23 cellular contexts compared by ENCODE assay signal in genomic region chr12:15726757-15727112, GRCh38.
A peak's percentile ranks its signal among the peaks of the same experiment; 100 is the strongest.
DNase-seq lines count a peak whose midpoint lies in the region; ATAC-seq and TF ChIP-seq lines count a peak whose summit lies in the region.
"Had no signal": no experiment of that assay in that cellular context is flagged by ENCODE, and none has a peak within 500 bp of the region (broad histone marks: within the 10 kb centered on the region; RNA-seq: fewer than 3 reads in every experiment).

No MANE protein-coding gene starts in this region.

- 23 to 26% methylated on average over 1 of the region's 1 CpG for WGBS in gastroesophageal sphincter (ENCODE audit: low coverage in 1 of 2), 2 donors

- H3K4me3 ChIP-seq in left ventricle myocardium inferior (no peak overlapping the region), gastroesophageal sphincter (no peak overlapping the region), rectal smooth muscle tissue (ENCODE audit: low read length) (no peak overlapping the region)
- H3K4me3 ChIP-seq: lung, right lobe of liver had no signal

- TF ChIP-seq CTCF in left ventricle myocardium inferior (IDR thresholded peaks at IDR 0.05; ENCODE audit: borderline replicate concordance) (no peak), gastroesophageal sphincter (IDR thresholded peaks at IDR 0.05) (no peak), foreskin keratinocyte (conservative IDR thresholded peaks at IDR 0.05) (no peak)

- H3K36me3 ChIP-seq in left ventricle myocardium inferior: no peaks in the 10 kb centered on the region
- H3K36me3 ChIP-seq in gastroesophageal sphincter: no peaks in the 10 kb centered on the region
- H3K36me3 ChIP-seq in rectal smooth muscle tissue (ENCODE audit: control insufficient read depth, insufficient read depth, low read length): no peaks in the 10 kb centered on the region
- H3K36me3 ChIP-seq: BE2C, right lobe of liver had no signal

- ATAC-seq in Right ventricle myocardium inferior (no peak), gastroesophageal sphincter (no peak), foreskin keratinocyte (no peak)

- no peak for TF ChIP-seq EP300 in gastroesophageal sphincter (IDR thresholded peaks at IDR 0.05)

- H3K9ac ChIP-seq in rectal smooth muscle tissue (ENCODE audit: low read length): no peak overlapping the region

- H3K9me3 ChIP-seq in left ventricle myocardium inferior (replicated peaks): no peaks in the 10 kb centered on the region
- no peaks in the 10 kb centered on the region for H3K9me3 ChIP-seq in gastroesophageal sphincter
- H3K9me3 ChIP-seq: BE2C, right lobe of liver had no signal

- H3K27me3 ChIP-seq in left ventricle myocardium inferior (ENCODE audit: low read depth): no peaks in the 10 kb centered on the region
- no peaks in the 10 kb centered on the region for H3K27me3 ChIP-seq in gastroesophageal sphincter
- no peaks in the 10 kb centered on the region for H3K27me3 ChIP-seq in rectal smooth muscle tissue (ENCODE audit: control insufficient read depth, insufficient read depth, low read length)
- H3K27me3 ChIP-seq in foreskin keratinocyte: no peaks in the 10 kb centered on the region
- H3K27me3 ChIP-seq: dorsolateral prefrontal cortex, right lobe of liver had no signal

- intact Hi-C loops in left ventricle myocardium inferior (cut with micrococcal nuclease): no loop called here
- intact Hi-C loops in Right ventricle myocardium inferior (cut with DNase I): no loop called here

- TF ChIP-seq POLR2A in gastroesophageal sphincter (IDR thresholded peaks at IDR 0.05): no peak

- H3K4me1 ChIP-seq in left ventricle myocardium inferior (peaks cover 10% of the 10 kb centered on the region), gastroesophageal sphincter (peaks cover 0 to 25% (median 0%) of the 10 kb centered on the region in 3 donors), rectal smooth muscle tissue (ENCODE audit: control insufficient read depth, insufficient read depth, low read length) (peaks cover 14% of the 10 kb centered on the region), foreskin keratinocyte (no peaks in the 10 kb centered on the region)
- H3K4me1 ChIP-seq: BE2C, right lobe of liver had no signal

- DNase-seq in left ventricle myocardium inferior (no peak), Right ventricle myocardium inferior (ENCODE audit: missing footprints) (no peak), AML-193 (lab: John Stamatoyannopoulos, UW) (no peak), foreskin keratinocyte (no peak), putamen (ENCODE audit: low spot score) (no peak)
- DNase-seq in activated CD4-positive, alpha-beta T cell treated with anti-CD3 and anti-CD28 coated beads, Interleukin-2, amount 50 U/mL, for 1 hour: no peak
- DNase-seq: 8988T; activated CD4-positive, alpha-beta T cell treated with anti-CD3 and anti-CD28 coated beads for 1 hour; activated CD8-positive, alpha-beta memory T cell treated with anti-CD3 and anti-CD28 coated beads for 24 hours; activated naive CD4-positive, alpha-beta T cell; activated T-cell treated with anti-CD3 and anti-CD28 coated beads, Interleukin-2, amount 50 U/mL, for 24 hours; BE2C; DND-41; dorsolateral prefrontal cortex; foreskin fibroblast; islet precursor cell; naive B cell; NCI-H1694 treated with DMSO at 0.1 percent for 48 hours; right lobe of liver; SHP77 had no signal

- peak overlapping the region; percentile 48 for H3K27ac ChIP-seq in left ventricle myocardium inferior (replicated peaks)
- peak overlapping the region in 3 of 4 donors; percentile 0 to 55 (median 13) for H3K27ac ChIP-seq in gastroesophageal sphincter
- peak overlapping the region; percentile 60 for H3K27ac ChIP-seq in rectal smooth muscle tissue (ENCODE audit: low read depth, low read length)
- no peak overlapping the region for H3K27ac ChIP-seq in foreskin keratinocyte
- H3K27ac ChIP-seq: right lobe of liver had no signal
